ENCODE assay signal across 8 cellular contexts in genomic region chr6:111973897-111974639, GRCh38.
DNase-seq lines count a peak whose midpoint lies in the region; ATAC-seq, FAIRE-seq and TF ChIP-seq lines count a peak whose summit lies in the region.

No MANE protein-coding gene starts in this region.

- no peaks in the 10 kb centered on the region for H3K9me3 ChIP-seq in A549
- H3K9me3 ChIP-seq in K562 (replicated peaks; ENCODE audit: control insufficient read depth, insufficient read depth, low read depth, low read length), result no peaks in the 10 kb centered on the region; the same call in 1 of the 2 replicates
- no peaks in the 10 kb centered on the region for H3K9me3 ChIP-seq in mesodermal cell (ENCODE audit: control insufficient read depth, low read length)
- no peaks in the 10 kb centered on the region for H3K9me3 ChIP-seq in ovary

- H3K27ac ChIP-seq in A549, result 0 out of 6 replicates have a peak overlapping the region, but pooled peaks of 1 of the 2 experiments have one; percentile 10
- H3K27ac ChIP-seq in K562 (ENCODE audit: extremely low read depth, low read depth, low read length), result no peak overlapping the region
- peak overlapping the region; percentile 92 for H3K27ac ChIP-seq in mesodermal cell (ENCODE audit: low read depth, low read length, severe bottlenecking)
- H3K27ac ChIP-seq in ovary, result peak overlapping the region in 1 of 2 donors; percentile 50

- H3K27me3 ChIP-seq in K562 (ENCODE audit: control insufficient read depth in 2 of 2, insufficient read depth in 2 of 2, low read length in 2 of 2) (peaks cover 3 to 6% of the 10 kb centered on the region in 2 experiments; a peak in 4 of 5 replicates), ovary (no peaks in the 10 kb centered on the region)

- peaks cover 11% of the 10 kb centered on the region; the same call in 1 of the 3 replicates for H3K4me1 ChIP-seq in A549
- no peaks in the 10 kb centered on the region for H3K4me1 ChIP-seq in K562 (replicated peaks in 1 of 2; ENCODE audit: control insufficient read depth in 2 of 2, insufficient read depth in 2 of 2, low read length in 2 of 2)
- peaks cover 42% of the 10 kb centered on the region for H3K4me1 ChIP-seq in mesodermal cell (ENCODE audit: control insufficient read depth, insufficient read depth, low read length, poor library complexity, severe bottlenecking)
- peaks cover 1% of the 10 kb centered on the region for H3K4me1 ChIP-seq in ovary (ENCODE audit: insufficient read depth)

- TF ChIP-seq CTCF in A549 (IDR thresholded peaks at IDR 0.05), result no peak
- no peak for TF ChIP-seq CTCF in K562 (IDR thresholded peaks at IDR 0.05 in 2 of 3, conservative IDR thresholded peaks at IDR 0.05 in 1 of 3; ENCODE audit: insufficient read depth in 2 of 3, low read depth in 1 of 3, low read length in 3 of 3)
- TF ChIP-seq CTCF in ovary (IDR thresholded peaks at IDR 0.05), result no peak

- in situ Hi-C loops in K562 (cut with MboI), result no loop called here

- TF ChIP-seq EP300 in A549 (IDR thresholded peaks at IDR 0.05), result no peak
- TF ChIP-seq EP300 in K562 (IDR thresholded peaks at IDR 0.05; ENCODE audit: low read length), result no peak
- no peak for TF ChIP-seq EP300 in ovary (IDR thresholded peaks at IDR 0.05)

- no peaks in the 10 kb centered on the region for H3K79me2 ChIP-seq in K562 (ENCODE audit: control insufficient read depth, insufficient read depth, low read length)

- intact Hi-C loops in K562 (cut with micrococcal nuclease), result no loop called here
- intact Hi-C loops in ovary (cut with DNase I), result no loop called here

- DNase-seq in A549 (ENCODE audit: low read depth in 1 of 2, low spot score in 1 of 2) (no peak), HCEC 1CT (peak; percentile 58), K562 (ENCODE audit: extremely low read depth in 1 of 4, low spot score in 3 of 4) (no peak), iPS-NIHi11 (ENCODE audit: low spot score) (no peak), GM19239 (ENCODE audit: insufficient read length, low spot score) (no peak), ovary (no peak)

- no peaks in the 10 kb centered on the region for H3K9me1 ChIP-seq in K562 (ENCODE audit: control insufficient read depth, insufficient read depth, low read length)

- WGBS in A549 (ENCODE audit: missing lambda C conversion rate), result 68% methylated on average over 5 of the region's 5 CpGs
- WGBS in K562 (ENCODE audit: insufficient coverage, low coverage, missing lambda C conversion rate), result 0% methylated on average over 5 of the region's 5 CpGs
- WGBS in mesodermal cell (ENCODE audit: insufficient coverage in 2 of 2), 2 experiments, result 83 to 100% methylated on average over 1 to 2 of the region's 5 CpGs
- WGBS in ovary, 3 donors, result 76 to 81% (median 80%) methylated on average over 5 of the region's 5 CpGs

- CTCF ChIA-PET in A549 (lab: Yijun Ruan, JAX), result interaction anchor here (0.7 to 1.2 kb wide), 2 partner anchors 34 to 73 kb away, joined by 3 read pairs; no protein-coding TSS in a partner anchor
- CTCF ChIA-PET in K562 (lab: Yijun Ruan, JAX; ENCODE audit: low intra/inter-chr PET ratio), result no interaction called here

- POLR2A ChIA-PET in A549 (lab: Yijun Ruan, JAX) (no interaction called here), K562 (lab: Yijun Ruan, JAX) (interaction anchor here (0.5 to 1.1 kb wide), 2 partner anchors 40 to 351 kb away, joined by 3 read pairs; no protein-coding TSS in a partner anchor)

- H3K4me2 ChIP-seq in A549 (peak overlapping the region; percentile 55), K562 (ENCODE audit: insufficient read depth, low read length) (no peak overlapping the region)

- H3K4me3 ChIP-seq in A549 (no peak overlapping the region), K562 (no peak overlapping the region), mesodermal cell (ENCODE audit: extremely low read depth, insufficient read depth, low read length, poor library complexity, severe bottlenecking) (no peak overlapping the region), ovary (no peak overlapping the region)

- ATAC-seq in A549 (no peak), K562 (no peak), GM21526 (IDR thresholded peaks at IDR 0.05; ENCODE audit: low FRiP score, unreplicated experiment) (no peak)

- TF ChIP-seq POLR2A in A549 (IDR thresholded peaks at IDR 0.05; ENCODE audit: low read length) (no peak), K562 (conservative IDR thresholded peaks at IDR 0.05) (no peak), ovary (IDR thresholded peaks at IDR 0.05) (no peak)

- H4K20me1 ChIP-seq in K562 (replicated peaks; ENCODE audit: control insufficient read depth, insufficient read depth, low read length), result no peaks in the 10 kb centered on the region

- H3K36me3 ChIP-seq in K562 (ENCODE audit: control insufficient read depth, insufficient read depth, low read length) (no peaks in the 10 kb centered on the region), mesodermal cell (ENCODE audit: control insufficient read depth, insufficient read depth, low read length) (no peaks in the 10 kb centered on the region), ovary (no peaks in the 10 kb centered on the region)

- no peak overlapping the region for H3K9ac ChIP-seq in K562 (ENCODE audit: insufficient read depth in 1 of 2, low read depth in 2 of 2, low read length in 2 of 2)

- FAIRE-seq in A549 (lab: Jason Lieb, UNC), result no peak
- FAIRE-seq in K562 (lab: Jason Lieb, UNC), result no peak
- FAIRE-seq in GM19239 (lab: Jason Lieb, UNC), result no peak

- TF ChIP-seq RAD21 in A549 (conservative IDR thresholded peaks at IDR 0.05 in 1 of 2, IDR thresholded peaks at IDR 0.05 in 1 of 2) (no peak), K562 (CRISPR knock-in tag; conservative IDR thresholded peaks at IDR 0.05 in 1 of 2, IDR thresholded peaks at IDR 0.05 in 1 of 2) (no peak)

- no peak overlapping the region for H2AFZ ChIP-seq in K562 (ENCODE audit: low read depth, low read length)

- no TSS peak for BruUV-seq in K562 (replicated peaks; lab: Mats Ljungman, UMichigan)

TF ChIP-seq in A549, 52 proteins besides CTCF, POLR2A, EP300 and RAD21 (continues in another document):
- no peak for TF ChIP-seq NPAS2 (CRISPR knock-in tag; IDR thresholded peaks at IDR 0.05; ENCODE audit: borderline replicate concordance)
- TF ChIP-seq, protein P1, sequence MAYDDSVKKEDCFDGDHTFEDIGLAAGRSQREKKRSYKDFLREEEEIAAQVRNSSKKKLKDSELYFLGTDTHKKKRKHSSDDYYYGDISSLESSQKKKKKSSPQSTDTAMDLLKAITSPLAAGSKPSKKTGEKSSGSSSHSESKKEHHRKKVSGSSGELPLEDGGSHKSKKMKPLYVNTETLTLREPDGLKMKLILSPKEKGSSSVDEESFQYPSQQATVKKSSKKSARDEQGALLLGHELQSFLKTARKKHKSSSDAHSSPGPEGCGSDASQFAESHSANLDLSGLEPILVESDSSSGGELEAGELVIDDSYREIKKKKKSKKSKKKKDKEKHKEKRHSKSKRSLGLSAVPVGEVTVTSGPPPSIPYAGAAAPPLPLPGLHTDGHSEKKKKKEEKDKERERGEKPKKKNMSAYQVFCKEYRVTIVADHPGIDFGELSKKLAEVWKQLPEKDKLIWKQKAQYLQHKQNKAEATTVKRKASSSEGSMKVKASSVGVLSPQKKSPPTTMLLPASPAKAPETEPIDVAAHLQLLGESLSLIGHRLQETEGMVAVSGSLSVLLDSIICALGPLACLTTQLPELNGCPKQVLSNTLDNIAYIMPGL (CRISPR knock-in tag; IDR thresholded peaks at IDR 0.05; ENCODE audit: borderline replicate concordance), result no peak
- TF ChIP-seq TFCP2L1 (CRISPR knock-in tag; IDR thresholded peaks at IDR 0.05), result no peak
- TF ChIP-seq, protein P2, sequence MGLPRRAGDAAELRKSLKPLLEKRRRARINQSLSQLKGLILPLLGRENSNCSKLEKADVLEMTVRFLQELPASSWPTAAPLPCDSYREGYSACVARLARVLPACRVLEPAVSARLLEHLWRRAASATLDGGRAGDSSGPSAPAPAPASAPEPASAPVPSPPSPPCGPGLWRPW (IDR thresholded peaks at IDR 0.05), result no peak
- no peak for TF ChIP-seq RFX5 (IDR thresholded peaks at IDR 0.05)
- no peak for TF ChIP-seq MAFK (IDR thresholded peaks at IDR 0.05; ENCODE audit: partially characterized antibody)
- TF ChIP-seq BHLHE40 (IDR thresholded peaks at IDR 0.05; ENCODE audit: low read depth, low read length), result no peak

TF ChIP-seq in K562, 482 proteins besides CTCF, POLR2A, EP300 and RAD21:
- peak; percentile 51 for TF ChIP-seq RFX1 (IDR thresholded peaks at IDR 0.05)
- TF ChIP-seq RBM25 (IDR thresholded peaks at IDR 0.05; ENCODE audit: low read depth, low read length, severe bottlenecking), result no peak
